ENCODE assay signal across 8 cellular contexts in the genomic region with DNA sequence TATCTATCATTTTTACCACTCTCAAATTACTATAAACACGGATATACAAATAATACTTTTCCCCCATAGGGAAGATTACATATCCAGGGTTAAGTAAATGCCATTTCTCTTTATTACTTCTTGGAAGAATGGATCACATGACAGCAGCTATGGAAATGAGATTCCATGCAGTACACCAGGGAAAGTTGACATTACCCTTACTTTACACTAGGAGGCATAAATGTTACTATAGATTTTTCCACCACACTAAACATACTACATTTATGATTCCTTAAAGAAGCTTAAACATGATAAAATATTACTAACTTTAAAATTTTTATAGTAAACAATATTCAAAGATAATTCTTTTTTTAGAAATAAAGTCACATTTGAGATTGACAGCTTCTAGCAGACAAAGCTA.
A peak's percentile ranks its signal among the peaks of the same experiment; 100 is the strongest.
DNase-seq lines count a peak whose midpoint lies in the region; ATAC-seq and TF ChIP-seq lines count a peak whose summit lies in the region.

No MANE protein-coding gene starts in this region.

- intact Hi-C loops in heart left ventricle (cut with DNase I) = loop anchor here in 1 of 10 donors (5.0 kb wide), 1 partner anchor 604 kb away; no protein-coding TSS in a partner anchor
- intact Hi-C loops in left cardiac atrium (cut with DNase I) = no loop called here
- intact Hi-C loops in right cardiac atrium (cut with DNase I) = no loop called here

- H3K27ac ChIP-seq in heart left ventricle (no peak overlapping the region), right cardiac atrium (ENCODE audit: low read length) (no peak overlapping the region)

- DNase-seq in heart left ventricle = no peak
- DNase-seq in left cardiac atrium = no peak
- peak; percentile 11 for DNase-seq in NCI-H2171 (lab: John Stamatoyannopoulos, UW)
- peak; percentile 42 for DNase-seq in fibroblast of gingiva (ENCODE audit: low read depth)
- DNase-seq in islet precursor cell = no peak
- no peak for DNase-seq in right cardiac atrium

- H3K4me1 ChIP-seq in heart left ventricle (peaks cover 0 to 6% (median 0%) of the 10 kb centered on the region in 12 donors), right cardiac atrium (ENCODE audit: control insufficient read depth, insufficient read depth, low read length) (peaks cover 2% of the 10 kb centered on the region)

- TF ChIP-seq CTCF in heart left ventricle (IDR thresholded peaks at IDR 0.05) = peak in 10 of 12 donors; percentile 18 to 47 (median 32)

- H3K9me3 ChIP-seq in heart left ventricle = peaks cover 0 to 10% (median 0%) of the 10 kb centered on the region in 12 donors
- H3K9me3 ChIP-seq in right cardiac atrium (ENCODE audit: control insufficient read depth, low read length) = no peaks in the 10 kb centered on the region

- TF ChIP-seq POLR2A in heart left ventricle (IDR thresholded peaks at IDR 0.05) = no peak

- 53 to 75% (median 61%) methylated on average over 1 of the region's 1 CpG for WGBS in heart left ventricle, 4 donors
- 53% methylated on average over 1 of the region's 1 CpG for WGBS in right cardiac atrium

- H3K4me3 ChIP-seq in heart left ventricle = no peak overlapping the region
- no peak overlapping the region for H3K4me3 ChIP-seq in right cardiac atrium (ENCODE audit: low read length)

- H3K27me3 ChIP-seq in heart left ventricle = no peaks in the 10 kb centered on the region
- no peaks in the 10 kb centered on the region for H3K27me3 ChIP-seq in right cardiac atrium (ENCODE audit: control insufficient read depth, insufficient read depth)

- ATAC-seq in heart left ventricle (peak in 1 of 4 donors; percentile 46), left cardiac atrium (no peak), HG03196 (IDR thresholded peaks at IDR 0.05; ENCODE audit: unreplicated experiment) (no peak), GM21723 (IDR thresholded peaks at IDR 0.05; ENCODE audit: unreplicated experiment) (no peak), right cardiac atrium (no peak)

- H3K36me3 ChIP-seq in heart left ventricle = no peaks in the 10 kb centered on the region

Comparison
In these comparisons a context has a peak if more than half of its experiments do, and no peak if none do; other contexts are left out.
1. DNase-seq: peak in NCI-H2171 (single experiment) and fibroblast of gingiva (single experiment); none in heart left ventricle (0 of 5), left cardiac atrium (single experiment), islet precursor cell (single experiment) and right cardiac atrium (0 of 3).